Comparison of ENCODE assay signal across 16 cellular contexts in genomic region chr3:150252462-150252861, GRCh38.
DNase-seq lines count a peak whose midpoint lies in the region; ATAC-seq and TF ChIP-seq lines count a peak whose summit lies in the region.
"Had no signal": no experiment of that assay in that cellular context is flagged by ENCODE, and none has a peak within 500 bp of the region (broad histone marks: within the 10 kb centered on the region; RNA-seq: fewer than 3 reads in every experiment).

No MANE protein-coding gene starts in this region.

- intact Hi-C loops in left lung (cut with DNase I) (no loop called here), PC-9 (cut with micrococcal nuclease; ENCODE audit: unreplicated experiment) (no loop called here)

- H3F3A ChIP-seq in PC-9 (ENCODE audit: insufficient read depth, low read depth) = no peaks in the 10 kb centered on the region

- no peaks in the 10 kb centered on the region for H3K9me2 ChIP-seq in PC-9 (ENCODE audit: insufficient read depth)

- H3K9me3 ChIP-seq in left lung = no peaks in the 10 kb centered on the region
- H3K9me3 ChIP-seq in stomach smooth muscle (ENCODE audit: control insufficient read depth in 2 of 2, low read length in 2 of 2) = no peaks in the 10 kb centered on the region
- no peaks in the 10 kb centered on the region for H3K9me3 ChIP-seq in PC-9 (ENCODE audit: insufficient read depth, low read depth)
- H3K9me3 ChIP-seq: Caco-2, HAP-1 had no signal

- H3K9ac ChIP-seq in stomach smooth muscle (ENCODE audit: low read length in 2 of 2) = no peak overlapping the region

- H3K4me3 ChIP-seq in left lung (no peak overlapping the region), stomach smooth muscle (ENCODE audit: low read length in 2 of 2) (no peak overlapping the region), PC-9 (no peak overlapping the region)
- H3K4me3 ChIP-seq: HAP-1 had no signal

- H3K27me3 ChIP-seq in left lung (no peaks in the 10 kb centered on the region), stomach smooth muscle (ENCODE audit: control insufficient read depth in 1 of 2, insufficient read depth in 2 of 2, low read length in 2 of 2) (no peaks in the 10 kb centered on the region), PC-9 (ENCODE audit: insufficient read depth, low read depth) (no peaks in the 10 kb centered on the region)

- DNase-seq in RPMI7951 (ENCODE audit: low read depth) (peak; percentile 79), dermis blood vessel endothelial cell (peak; percentile 87), left lung (no peak), PC-9 (no peak)
- DNase-seq: activated T-cell treated with anti-CD3 and anti-CD28 coated beads, Interleukin-2, amount 50 U/mL, for 1 hour; Caco-2; erythroblast; KG1; left colon; NCI-H2171 treated with DMSO at 0.1 percent for 48 hours; RPMI8226 had no signal

- TF ChIP-seq CTCF in left lung (IDR thresholded peaks at IDR 0.05) (no peak), PC-9 (conservative IDR thresholded peaks at IDR 0.05) (no peak)

- no peaks in the 10 kb centered on the region for H3K79me2 ChIP-seq in PC-9 (ENCODE audit: low read depth)

- H4K20me1 ChIP-seq in PC-9 (ENCODE audit: insufficient read depth) = no peaks in the 10 kb centered on the region

- H3K4me1 ChIP-seq in left lung (peaks cover 0 to 7% of the 10 kb centered on the region in 2 donors), stomach smooth muscle (ENCODE audit: control insufficient read depth, insufficient read depth, low read length) (peaks cover 62% of the 10 kb centered on the region), PC-9 (replicated peaks; ENCODE audit: insufficient read depth) (peaks cover 12% of the 10 kb centered on the region)

- no TSS peak for BruUV-seq in PC-9 (replicated peaks; lab: Mats Ljungman, UMichigan)

- no peak overlapping the region for H2AFZ ChIP-seq in PC-9

- no peak overlapping the region for H3K4me2 ChIP-seq in PC-9

- H3K36me3 ChIP-seq in left lung = no peaks in the 10 kb centered on the region
- no peaks in the 10 kb centered on the region for H3K36me3 ChIP-seq in stomach smooth muscle (ENCODE audit: control insufficient read depth in 2 of 2, insufficient read depth in 2 of 2, low read length in 2 of 2)
- no peaks in the 10 kb centered on the region for H3K36me3 ChIP-seq in PC-9 (ENCODE audit: low read depth)
- H3K36me3 ChIP-seq: HAP-1 had no signal

- POLR2A ChIA-PET in PC-9 (lab: Charles Lee; ENCODE audit: unreplicated experiment) = no interaction called here

- peak overlapping the region; percentile 26 to 28 for H3K27ac ChIP-seq in left lung
- H3K27ac ChIP-seq in stomach smooth muscle (ENCODE audit: low read length) = peak overlapping the region; percentile 81
- H3K27ac ChIP-seq in PC-9 = no peak overlapping the region

- ATAC-seq in left lung (no peak), HG02973 (IDR thresholded peaks at IDR 0.05; ENCODE audit: unreplicated experiment) (no peak), HG03520 (IDR thresholded peaks at IDR 0.05; ENCODE audit: unreplicated experiment) (no peak), GM19397 (IDR thresholded peaks at IDR 0.05; ENCODE audit: unreplicated experiment) (no peak)
- ATAC-seq: left colon had no signal

- CTCF ChIA-PET in PC-9 (lab: Charles Lee) = no interaction called here

Comparison
In these comparisons a context has a peak if more than half of its experiments do, and no peak if none do; other contexts are left out.
1. DNase-seq: peak in RPMI7951 (single experiment) and dermis blood vessel endothelial cell (single experiment); none in left lung (0 of 2) and PC-9 (0 of 2).